ENCODE assay signal across 1 cellular context in genomic region chr6:37242429-37243052, GRCh38.
A peak's percentile ranks its signal among the peaks of the same experiment; 100 is the strongest.
TF ChIP-seq lines count a peak whose summit lies in the region.

No MANE protein-coding gene starts in this region.

TF ChIP-seq in GM12878, 131 proteins besides CTCF, POLR2A, EP300 and RAD21 (continued from another document):
- TF ChIP-seq CEBPZ (IDR thresholded peaks at IDR 0.05; ENCODE audit: low read depth, low read length): no peak
- TF ChIP-seq EED (IDR thresholded peaks at IDR 0.05; ENCODE audit: low read depth): 0 out of 2 replicates have a peak, but pooled peaks have one; percentile 63
- TF ChIP-seq, protein P1, sequence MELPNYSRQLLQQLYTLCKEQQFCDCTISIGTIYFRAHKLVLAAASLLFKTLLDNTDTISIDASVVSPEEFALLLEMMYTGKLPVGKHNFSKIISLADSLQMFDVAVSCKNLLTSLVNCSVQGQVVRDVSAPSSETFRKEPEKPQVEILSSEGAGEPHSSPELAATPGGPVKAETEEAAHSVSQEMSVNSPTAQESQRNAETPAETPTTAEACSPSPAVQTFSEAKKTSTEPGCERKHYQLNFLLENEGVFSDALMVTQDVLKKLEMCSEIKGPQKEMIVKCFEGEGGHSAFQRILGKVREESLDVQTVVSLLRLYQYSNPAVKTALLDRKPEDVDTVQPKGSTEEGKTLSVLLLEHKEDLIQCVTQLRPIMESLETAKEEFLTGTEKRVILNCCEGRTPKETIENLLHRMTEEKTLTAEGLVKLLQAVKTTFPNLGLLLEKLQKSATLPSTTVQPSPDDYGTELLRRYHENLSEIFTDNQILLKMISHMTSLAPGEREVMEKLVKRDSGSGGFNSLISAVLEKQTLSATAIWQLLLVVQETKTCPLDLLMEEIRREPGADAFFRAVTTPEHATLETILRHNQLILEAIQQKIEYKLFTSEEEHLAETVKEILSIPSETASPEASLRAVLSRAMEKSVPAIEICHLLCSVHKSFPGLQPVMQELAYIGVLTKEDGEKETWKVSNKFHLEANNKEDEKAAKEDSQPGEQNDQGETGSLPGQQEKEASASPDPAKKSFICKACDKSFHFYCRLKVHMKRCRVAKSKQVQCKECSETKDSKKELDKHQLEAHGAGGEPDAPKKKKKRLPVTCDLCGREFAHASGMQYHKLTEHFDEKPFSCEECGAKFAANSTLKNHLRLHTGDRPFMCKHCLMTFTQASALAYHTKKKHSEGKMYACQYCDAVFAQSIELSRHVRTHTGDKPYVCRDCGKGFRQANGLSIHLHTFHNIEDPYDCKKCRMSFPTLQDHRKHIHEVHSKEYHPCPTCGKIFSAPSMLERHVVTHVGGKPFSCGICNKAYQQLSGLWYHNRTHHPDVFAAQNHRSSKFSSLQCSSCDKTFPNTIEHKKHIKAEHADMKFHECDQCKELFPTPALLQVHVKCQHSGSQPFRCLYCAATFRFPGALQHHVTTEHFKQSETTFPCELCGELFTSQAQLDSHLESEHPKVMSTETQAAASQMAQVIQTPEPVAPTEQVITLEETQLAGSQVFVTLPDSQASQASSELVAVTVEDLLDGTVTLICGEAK (IDR thresholded peaks at IDR 0.05; ENCODE audit: borderline replicate concordance): no peak
- peak; percentile 76; the same call in 1 of the 2 replicates for TF ChIP-seq NFIC (IDR thresholded peaks at IDR 0.05; ENCODE audit: low read depth, low read length)
- TF ChIP-seq, protein P2, sequence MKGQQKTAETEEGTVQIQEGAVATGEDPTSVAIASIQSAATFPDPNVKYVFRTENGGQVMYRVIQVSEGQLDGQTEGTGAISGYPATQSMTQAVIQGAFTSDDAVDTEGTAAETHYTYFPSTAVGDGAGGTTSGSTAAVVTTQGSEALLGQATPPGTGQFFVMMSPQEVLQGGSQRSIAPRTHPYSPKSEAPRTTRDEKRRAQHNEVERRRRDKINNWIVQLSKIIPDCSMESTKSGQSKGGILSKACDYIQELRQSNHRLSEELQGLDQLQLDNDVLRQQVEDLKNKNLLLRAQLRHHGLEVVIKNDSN (IDR thresholded peaks at IDR 0.05; ENCODE audit: borderline replicate concordance, extremely low read length, insufficient read depth, low read depth, low read length): peak; percentile 11
- TF ChIP-seq ATF3 (IDR thresholded peaks at IDR 0.05; ENCODE audit: borderline replicate concordance, extremely low read depth, low read depth, low read length): no peak
- peak; percentile 71; the same call in 1 of the 2 replicates for TF ChIP-seq CREB1 (IDR thresholded peaks at IDR 0.05; ENCODE audit: low read depth)
- TF ChIP-seq FOXK2 (IDR thresholded peaks at IDR 0.05): no peak
- TF ChIP-seq ATF7 (IDR thresholded peaks at IDR 0.05; ENCODE audit: low read depth): peak; percentile 69
- TF ChIP-seq CREM (IDR thresholded peaks at IDR 0.05; ENCODE audit: low read depth): peak; percentile 51; the same call in 1 of the 2 replicates
- TF ChIP-seq JUNB (IDR thresholded peaks at IDR 0.05): peak; percentile 63
- TF ChIP-seq SPI1 (IDR thresholded peaks at IDR 0.05; ENCODE audit: borderline replicate concordance, insufficient read depth, low read depth, low read length): peak; percentile 59
- TF ChIP-seq CHD1 (IDR thresholded peaks at IDR 0.05; ENCODE audit: low read depth, low read length): no peak
- no peak for TF ChIP-seq WRNIP1 (IDR thresholded peaks at IDR 0.05; ENCODE audit: borderline replicate concordance, low read depth, low read length)
- no peak for TF ChIP-seq SMAD1 (IDR thresholded peaks at IDR 0.05; ENCODE audit: low read depth, partially characterized antibody)
- no peak for TF ChIP-seq RELA (IDR thresholded peaks at IDR 0.05; ENCODE audit: borderline replicate concordance, partially characterized antibody)
- TF ChIP-seq TCF12 (IDR thresholded peaks at IDR 0.05; ENCODE audit: low read depth, low read length): no peak
- TF ChIP-seq POLR2AphosphoS5 (IDR thresholded peaks at IDR 0.05; ENCODE audit: low read length): no peak
- no peak for TF ChIP-seq HCFC1 (IDR thresholded peaks at IDR 0.05; ENCODE audit: low read length)
- TF ChIP-seq USF2 (IDR thresholded peaks at IDR 0.05; ENCODE audit: borderline replicate concordance, low read depth, low read length): no peak; the same call in 1 of the 2 replicates
- TF ChIP-seq ATF2 (IDR thresholded peaks at IDR 0.05; ENCODE audit: low read length): peak; percentile 33; the same call in 1 of the 2 replicates
- no peak for TF ChIP-seq SREBF2 (IDR thresholded peaks at IDR 0.05; ENCODE audit: low read length)
- TF ChIP-seq NKRF (conservative IDR thresholded peaks at IDR 0.05): no peak
